Comparison of ENCODE assay signal across 31 cellular contexts in the genomic region with DNA sequence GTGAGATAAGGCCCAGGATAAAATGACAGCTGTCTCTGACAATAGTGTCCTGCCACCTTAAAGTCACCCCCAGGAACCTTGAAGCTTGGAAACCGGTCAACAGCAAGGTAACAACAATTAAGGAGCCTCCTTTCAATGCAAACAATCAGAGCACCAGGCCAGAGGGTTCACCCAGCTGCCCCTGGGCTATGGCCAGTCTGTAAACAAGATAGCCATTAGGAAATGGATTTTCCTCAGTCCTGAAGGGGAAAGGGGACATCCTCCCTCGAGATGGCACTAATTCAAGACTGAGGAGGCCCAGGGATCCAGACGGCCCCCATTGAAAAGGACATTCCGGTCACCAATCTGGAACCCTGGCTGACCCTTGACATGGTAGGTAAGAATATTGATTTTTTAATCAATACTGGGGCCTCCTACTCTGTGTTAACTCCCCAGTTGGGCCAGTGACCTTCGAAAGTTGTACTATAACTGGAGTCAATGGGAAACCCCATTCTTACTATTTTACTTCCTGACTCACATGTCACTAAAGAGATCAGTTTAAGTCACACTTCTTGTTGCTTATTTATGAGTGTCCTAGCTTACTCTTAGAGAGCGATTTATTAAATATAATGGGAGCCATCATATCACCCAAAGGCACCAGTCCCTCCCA.
DNase-seq lines count a peak whose midpoint lies in the region; ATAC-seq, FAIRE-seq and TF ChIP-seq lines count a peak whose summit lies in the region.
"Had no signal": no experiment of that assay in that cellular context is flagged by ENCODE, and none has a peak within 500 bp of the region (broad histone marks: within the 10 kb centered on the region; RNA-seq: fewer than 3 reads in every experiment).

No MANE protein-coding gene starts in this region.

- no peak overlapping the region for H3K4me2 ChIP-seq in astrocyte (ENCODE audit: low read length)
- H3K4me2 ChIP-seq: PC-9 had no signal

- H3K36me3 Mint-ChIP-seq in astrocyte (ENCODE audit: low read depth, unreplicated experiment) = no peaks in the 10 kb centered on the region
- H3K36me3 Mint-ChIP-seq: CD14-positive monocyte; CD8-positive, alpha-beta memory T cell had no signal

- peak; percentile 84 for FAIRE-seq in astrocyte (lab: Jason Lieb, UNC)

- H3K4me3 ChIP-seq in GM12865 (ENCODE audit: low read depth, low read length) (no peak overlapping the region), astrocyte (ENCODE audit: insufficient read depth, low read depth, low read length) (no peak overlapping the region)
- H3K4me3 ChIP-seq: PC-9, SJCRH30 had no signal

- ATAC-seq in GM18867 (IDR thresholded peaks at IDR 0.05; ENCODE audit: unreplicated experiment) (peak; percentile 34), HG02852 (IDR thresholded peaks at IDR 0.05; ENCODE audit: unreplicated experiment) (peak; percentile 44), HG03108 (IDR thresholded peaks at IDR 0.05; ENCODE audit: unreplicated experiment) (no peak)
- ATAC-seq: Right ventricle myocardium inferior, SK-N-SH treated with all-trans-retinoic acid at 6 μM for 48 hours, T-helper 17 cell had no signal

- DNase-seq in GM12865 (ENCODE audit: low read depth) (peak; percentile 2), astrocyte (ENCODE audit: low read depth) (no peak), NCI-H2227 (lab: John Stamatoyannopoulos, UW; ENCODE audit: unreplicated experiment) (no peak), occipital lobe (lab: John Stamatoyannopoulos, UW) (no peak), NOMO-1 (lab: John Stamatoyannopoulos, UW; ENCODE audit: unreplicated experiment in 2 of 2) (no peak)
- DNase-seq: 8988T; ACHN; BE2C; CD8-positive, alpha-beta memory T cell; DMS 273 treated with DMSO at 0.1 percent for 48 hours; GOT3; HCEC 1CT; NCI-H1092; NCI-H1417 treated with DMSO at 0.1 percent for 48 hours; NCI-H187; NCI-H2081 treated with DMSO at 0.1 percent for 48 hours; NCI-H2171; NCI-H524 treated with DMSO at 0.1 percent for 48 hours; NCI-H774; NK-92 treated with Interleukin-12 subunit alpha and Interleukin-12 subunit beta, amount 100 ng/mL, for 24 hours; PC-9; SJCRH30; T-helper 17 cell; T1000 had no signal

- H2AFZ ChIP-seq in astrocyte (ENCODE audit: low read depth, low read length) = no peak overlapping the region
- H2AFZ ChIP-seq: PC-9 had no signal

- TF ChIP-seq CTCF in GM12865 (IDR thresholded peaks at IDR 0.05; ENCODE audit: insufficient read depth, low read depth, low read length, missing control alignments) (no peak), astrocyte (IDR thresholded peaks at IDR 0.05; ENCODE audit: insufficient read depth, low read depth, low read length) (no peak)

- no peaks in the 10 kb centered on the region for H3K4me1 ChIP-seq in astrocyte (ENCODE audit: insufficient read depth, low read length)
- H3K4me1 ChIP-seq: BE2C, SJCRH30 had no signal

- no peaks in the 10 kb centered on the region for H4K20me1 ChIP-seq in astrocyte (ENCODE audit: insufficient read depth, low read length)

- no peak overlapping the region for H3K27ac ChIP-seq in astrocyte (ENCODE audit: low read depth, low read length)
- H3K27ac ChIP-seq: HL-60, PC-9, SJCRH30 had no signal

- no peaks in the 10 kb centered on the region for H3K27me3 Mint-ChIP-seq in astrocyte (ENCODE audit: low read depth, unreplicated experiment)
- H3K27me3 Mint-ChIP-seq: T-helper 17 cell had no signal

- H3K4me1 Mint-ChIP-seq in astrocyte (ENCODE audit: low read depth, unreplicated experiment) = no peaks in the 10 kb centered on the region
- H3K4me1 Mint-ChIP-seq: CD14-positive monocyte; CD8-positive, alpha-beta memory T cell; T-helper 17 cell had no signal

- no peak overlapping the region for H3K4me3 Mint-ChIP-seq in astrocyte (ENCODE audit: unreplicated experiment)
- H3K4me3 Mint-ChIP-seq: CD14-positive monocyte; CD8-positive, alpha-beta memory T cell; T-helper 17 cell had no signal

- H3K36me3 ChIP-seq in astrocyte (ENCODE audit: insufficient read depth, low read length) = no peaks in the 10 kb centered on the region
- H3K36me3 ChIP-seq: BE2C, SJCRH30 had no signal

- H3K9ac ChIP-seq in astrocyte (ENCODE audit: low read length) = no peak overlapping the region

- H3K27ac Mint-ChIP-seq in astrocyte (ENCODE audit: unreplicated experiment) = no peak overlapping the region
- H3K27ac Mint-ChIP-seq: CD14-positive monocyte; CD8-positive, alpha-beta memory T cell; T-helper 17 cell had no signal

- H3K9me3 Mint-ChIP-seq in astrocyte (ENCODE audit: unreplicated experiment) = no peaks in the 10 kb centered on the region
- H3K9me3 Mint-ChIP-seq: CD14-positive monocyte; CD8-positive, alpha-beta memory T cell had no signal

- H3K27me3 ChIP-seq in astrocyte (ENCODE audit: insufficient read depth, low read length) = no peaks in the 10 kb centered on the region
- H3K27me3 ChIP-seq: BE2C, SJCRH30 had no signal

- H3K79me2 ChIP-seq in astrocyte (ENCODE audit: insufficient read depth, low read length) = no peaks in the 10 kb centered on the region

- no peaks in the 10 kb centered on the region for H3K9me3 ChIP-seq in astrocyte (ENCODE audit: insufficient read depth, low read depth, low read length)
- H3K9me3 ChIP-seq: BE2C, SJCRH30 had no signal
